Comparison of ENCODE assay signal across 1 cellular context in the genomic region with DNA sequence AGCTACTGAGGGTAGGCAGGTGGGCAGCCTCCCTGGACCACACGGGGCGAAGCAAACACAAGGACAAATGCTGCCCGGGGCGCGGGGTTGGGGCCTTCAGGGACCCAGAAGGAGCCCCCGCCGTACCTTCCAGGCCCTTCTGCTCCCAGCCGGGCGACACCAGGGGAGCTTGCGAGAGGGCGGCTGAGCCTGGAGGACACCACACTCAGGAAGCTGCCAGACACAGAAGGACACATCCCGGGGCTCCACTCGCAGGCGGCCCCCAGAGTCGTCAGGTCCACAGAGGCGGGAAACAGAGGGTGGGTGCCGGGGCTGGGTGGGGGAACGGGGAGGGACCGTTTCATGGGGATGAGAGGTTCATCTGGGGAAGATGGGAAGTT.
TF ChIP-seq lines count a peak whose summit lies in the region.

No MANE protein-coding gene starts in this region.

TF ChIP-seq in WTC11, 78 proteins besides CTCF, POLR2A, EP300 and RAD21 (continued from another document):
- TF ChIP-seq, protein P1, sequence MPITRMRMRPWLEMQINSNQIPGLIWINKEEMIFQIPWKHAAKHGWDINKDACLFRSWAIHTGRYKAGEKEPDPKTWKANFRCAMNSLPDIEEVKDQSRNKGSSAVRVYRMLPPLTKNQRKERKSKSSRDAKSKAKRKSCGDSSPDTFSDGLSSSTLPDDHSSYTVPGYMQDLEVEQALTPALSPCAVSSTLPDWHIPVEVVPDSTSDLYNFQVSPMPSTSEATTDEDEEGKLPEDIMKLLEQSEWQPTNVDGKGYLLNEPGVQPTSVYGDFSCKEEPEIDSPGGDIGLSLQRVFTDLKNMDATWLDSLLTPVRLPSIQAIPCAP (CRISPR knock-in tag; IDR thresholded peaks at IDR 0.05): no peak
- no peak for TF ChIP-seq ZNF423 (CRISPR knock-in tag; IDR thresholded peaks at IDR 0.05)
- TF ChIP-seq TEAD1 (CRISPR knock-in tag; IDR thresholded peaks at IDR 0.05): no peak
- no peak for TF ChIP-seq IRF2 (CRISPR knock-in tag; IDR thresholded peaks at IDR 0.05; ENCODE audit: borderline replicate concordance, low read depth)
- TF ChIP-seq NFE2L1 (CRISPR knock-in tag; IDR thresholded peaks at IDR 0.05): no peak
- TF ChIP-seq, protein P2, sequence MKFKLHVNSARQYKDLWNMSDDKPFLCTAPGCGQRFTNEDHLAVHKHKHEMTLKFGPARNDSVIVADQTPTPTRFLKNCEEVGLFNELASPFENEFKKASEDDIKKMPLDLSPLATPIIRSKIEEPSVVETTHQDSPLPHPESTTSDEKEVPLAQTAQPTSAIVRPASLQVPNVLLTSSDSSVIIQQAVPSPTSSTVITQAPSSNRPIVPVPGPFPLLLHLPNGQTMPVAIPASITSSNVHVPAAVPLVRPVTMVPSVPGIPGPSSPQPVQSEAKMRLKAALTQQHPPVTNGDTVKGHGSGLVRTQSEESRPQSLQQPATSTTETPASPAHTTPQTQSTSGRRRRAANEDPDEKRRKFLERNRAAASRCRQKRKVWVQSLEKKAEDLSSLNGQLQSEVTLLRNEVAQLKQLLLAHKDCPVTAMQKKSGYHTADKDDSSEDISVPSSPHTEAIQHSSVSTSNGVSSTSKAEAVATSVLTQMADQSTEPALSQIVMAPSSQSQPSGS (CRISPR knock-in tag; IDR thresholded peaks at IDR 0.05; ENCODE audit: borderline replicate concordance, low read depth): no peak
- no peak for TF ChIP-seq NR1H2 (CRISPR knock-in tag; IDR thresholded peaks at IDR 0.05)
- TF ChIP-seq SOX15 (CRISPR knock-in tag; IDR thresholded peaks at IDR 0.05): no peak
- TF ChIP-seq, protein P3, sequence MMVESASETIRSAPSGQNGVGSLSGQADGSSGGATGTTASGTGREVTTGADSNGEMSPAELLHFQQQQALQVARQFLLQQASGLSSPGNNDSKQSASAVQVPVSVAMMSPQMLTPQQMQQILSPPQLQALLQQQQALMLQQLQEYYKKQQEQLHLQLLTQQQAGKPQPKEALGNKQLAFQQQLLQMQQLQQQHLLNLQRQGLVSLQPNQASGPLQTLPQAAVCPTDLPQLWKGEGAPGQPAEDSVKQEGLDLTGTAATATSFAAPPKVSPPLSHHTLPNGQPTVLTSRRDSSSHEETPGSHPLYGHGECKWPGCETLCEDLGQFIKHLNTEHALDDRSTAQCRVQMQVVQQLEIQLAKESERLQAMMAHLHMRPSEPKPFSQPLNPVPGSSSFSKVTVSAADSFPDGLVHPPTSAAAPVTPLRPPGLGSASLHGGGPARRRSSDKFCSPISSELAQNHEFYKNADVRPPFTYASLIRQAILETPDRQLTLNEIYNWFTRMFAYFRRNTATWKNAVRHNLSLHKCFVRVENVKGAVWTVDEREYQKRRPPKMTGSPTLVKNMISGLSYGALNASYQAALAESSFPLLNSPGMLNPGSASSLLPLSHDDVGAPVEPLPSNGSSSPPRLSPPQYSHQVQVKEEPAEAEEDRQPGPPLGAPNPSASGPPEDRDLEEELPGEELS (CRISPR knock-in tag; IDR thresholded peaks at IDR 0.05): no peak
